ENCODE assay signal across 8 cellular contexts in genomic region chr18:79950440-79951341, GRCh38. TPM values are rescaled to one million over a fixed set of nuclear protein-coding genes. Genes with fewer than 3 reads are reported as not detected.
DNase-seq lines count a peak whose midpoint lies in the region; ATAC-seq, FAIRE-seq and TF ChIP-seq lines count a peak whose summit lies in the region.

No MANE protein-coding gene starts in this region.

- no peaks in the 10 kb centered on the region for H3K27me3 Mint-ChIP-seq in CD8-positive, alpha-beta T cell (ENCODE audit: low read depth)

- in situ Hi-C loops in K562 (cut with MboI), result no loop called here

- intact Hi-C loops in CD8-positive, alpha-beta T cell (cut with DNase I, micrococcal nuclease), result loop anchor here (1.0 to 10.0 kb wide), 9 partner anchors 14 to 273 kb away; partner anchors contain the start of genes CTDP1 (in 2 of the 2), RBFA (in 2 of the 2), TXNL4A (in 2 of the 2) and ADNP2 (in 1 of the 2)
- intact Hi-C loops in K562 (cut with micrococcal nuclease), result no loop called here

- peak overlapping the region; percentile 65 for H3K4me3 ChIP-seq in CD8-positive, alpha-beta T cell (ENCODE audit: low read depth, low read length)
- peak overlapping the region; percentile 52 for H3K4me3 ChIP-seq in K562
- peak overlapping the region; percentile 65; the same call in 1 of the 2 replicates for H3K4me3 ChIP-seq in iPS-20b (ENCODE audit: low read length)
- H3K4me3 ChIP-seq in skin epidermis, result peak overlapping the region; percentile 70 to 98 (median 92)

- no peak for DNase-seq in CD8-positive, alpha-beta T cell
- DNase-seq in MV-4-11 (lab: John Stamatoyannopoulos, UW), result peak; percentile 10
- DNase-seq in K562 (ENCODE audit: extremely low read depth in 1 of 4, low spot score in 3 of 4), result peak; percentile 16 to 54 (median 37)
- no peak for DNase-seq in stimulated activated CD4-positive, alpha-beta T cell treated with anti-CD3 and anti-CD28 coated beads, Interleukin-4, amount 100 ng/mL, for 24 hours
- no peak for DNase-seq in NK-92 (lab: John Stamatoyannopoulos, UW; ENCODE audit: unreplicated experiment)

- no peak for FAIRE-seq in K562 (lab: Jason Lieb, UNC)

- H3K9me1 ChIP-seq in K562 (ENCODE audit: control insufficient read depth, insufficient read depth, low read length), result no peaks in the 10 kb centered on the region

- CTCF ChIA-PET in CD8-positive, alpha-beta T cell (lab: Charles Lee), result interaction anchor here (0.6 kb wide), 2 partner anchors 12 to 578 kb away, joined by 3 to 4 read pairs; no protein-coding TSS in a partner anchor
- CTCF ChIA-PET in K562 (lab: Yijun Ruan, JAX; ENCODE audit: low intra/inter-chr PET ratio), result no interaction called here

- no peaks in the 10 kb centered on the region for H3K9me3 ChIP-seq in CD8-positive, alpha-beta T cell (ENCODE audit: low read length)
- H3K9me3 ChIP-seq in K562 (replicated peaks; ENCODE audit: control insufficient read depth, insufficient read depth, low read depth, low read length) (no peaks in the 10 kb centered on the region), iPS-20b (ENCODE audit: insufficient read depth, low read depth, low read length) (no peaks in the 10 kb centered on the region)

- H2AFZ ChIP-seq in K562 (ENCODE audit: low read depth, low read length), result no peak overlapping the region

- no peak for TF ChIP-seq CTCF in CD8-positive, alpha-beta T cell (IDR thresholded peaks at IDR 0.05)
- no peak for TF ChIP-seq CTCF in K562 (IDR thresholded peaks at IDR 0.05 in 2 of 3, conservative IDR thresholded peaks at IDR 0.05 in 1 of 3; ENCODE audit: insufficient read depth in 2 of 3, low read depth in 1 of 3, low read length in 3 of 3)

- 40% methylated on average over 12 of the region's 82 CpGs for WGBS in K562 (ENCODE audit: insufficient coverage, low coverage, missing lambda C conversion rate)

- peak overlapping the region; percentile 83 for H3K27ac Mint-ChIP-seq in CD8-positive, alpha-beta T cell

- peaks cover 26% of the 10 kb centered on the region for H3K4me1 ChIP-seq in CD8-positive, alpha-beta T cell (ENCODE audit: insufficient read depth, low read length)
- H3K4me1 ChIP-seq in K562 (replicated peaks in 1 of 2; ENCODE audit: control insufficient read depth in 2 of 2, insufficient read depth in 2 of 2, low read length in 2 of 2) (peaks cover 6 to 30% of the 10 kb centered on the region in 2 experiments; a peak in 4 of 5 replicates), iPS-20b (ENCODE audit: insufficient read depth, low read length) (peaks cover 5% of the 10 kb centered on the region; the same call in 1 of the 2 replicates)

- ATAC-seq in CD8-positive, alpha-beta T cell, result peak; percentile 18
- ATAC-seq in GM21390 (IDR thresholded peaks at IDR 0.05; ENCODE audit: unreplicated experiment), result peak; percentile 31
- peak; percentile 29 for ATAC-seq in K562

- no peak for TF ChIP-seq RAD21 in K562 (CRISPR knock-in tag; conservative IDR thresholded peaks at IDR 0.05 in 1 of 2, IDR thresholded peaks at IDR 0.05 in 1 of 2)

- H3K4me3 Mint-ChIP-seq in CD8-positive, alpha-beta T cell, result peak overlapping the region; percentile 88

- peaks cover 11% of the 10 kb centered on the region for H3K36me3 Mint-ChIP-seq in CD8-positive, alpha-beta T cell

- H3K27ac ChIP-seq in CD8-positive, alpha-beta T cell (ENCODE audit: low read depth, low read length), result peak overlapping the region; percentile 58
- H3K27ac ChIP-seq in K562 (ENCODE audit: extremely low read depth, low read depth, low read length) (peak overlapping the region; percentile 55; the same call in 1 of the 3 replicates), iPS-20b (ENCODE audit: low read length) (no peak overlapping the region), skin epidermis (peak overlapping the region; percentile 52 to 99 (median 94))

- BruUV-seq in K562 (replicated peaks; lab: Mats Ljungman, UMichigan), result no TSS peak

- H3K27me3 ChIP-seq in CD8-positive, alpha-beta T cell (ENCODE audit: insufficient read depth, low read length), result no peaks in the 10 kb centered on the region
- H3K27me3 ChIP-seq in K562 (ENCODE audit: control insufficient read depth in 2 of 2, insufficient read depth in 2 of 2, low read length in 2 of 2) (no peaks in the 10 kb centered on the region), iPS-20b (ENCODE audit: insufficient read depth, low read length) (peaks cover 59% of the 10 kb centered on the region)

- peak overlapping the region; percentile 44 to 89; a peak in 3 of 4 replicates for H3K9ac ChIP-seq in K562 (ENCODE audit: insufficient read depth in 1 of 2, low read depth in 2 of 2, low read length in 2 of 2)
- H3K9ac ChIP-seq in iPS-20b (ENCODE audit: low read depth, low read length), result no peak overlapping the region

- POLR2A ChIA-PET in CD8-positive, alpha-beta T cell (lab: Charles Lee), result interaction anchor here (1.3 to 1.6 kb wide), 2 partner anchors 38 to 84 kb away, joined by 5 to 8 read pairs; partner anchors contain the start of genes RBFA and TXNL4A
- POLR2A ChIA-PET in K562 (lab: Yijun Ruan, JAX), result interaction anchor here (0.6 to 1.6 kb wide), 3 partner anchors 8 to 296 kb away, joined by 3 read pairs; no protein-coding TSS in a partner anchor

- peaks cover 8% of the 10 kb centered on the region; the same call in 1 of the 3 replicates for H3K79me2 ChIP-seq in K562 (ENCODE audit: control insufficient read depth, insufficient read depth, low read length)

- no peak for TF ChIP-seq POLR2A in K562 (conservative IDR thresholded peaks at IDR 0.05)

- H3K4me2 ChIP-seq in K562 (ENCODE audit: insufficient read depth, low read length), result peak overlapping the region; percentile 58

- H3K36me3 ChIP-seq in CD8-positive, alpha-beta T cell (ENCODE audit: insufficient read depth, low read length), result no peaks in the 10 kb centered on the region
- H3K36me3 ChIP-seq in K562 (ENCODE audit: control insufficient read depth, insufficient read depth, low read length), result no peaks in the 10 kb centered on the region
- no peaks in the 10 kb centered on the region for H3K36me3 ChIP-seq in iPS-20b (ENCODE audit: insufficient read depth, low read depth, low read length)

- no peak for TF ChIP-seq EP300 in K562 (IDR thresholded peaks at IDR 0.05; ENCODE audit: low read length)

- peaks cover under 1% of the 10 kb centered on the region; the same call in 1 of the 2 replicates for H4K20me1 ChIP-seq in K562 (replicated peaks; ENCODE audit: control insufficient read depth, insufficient read depth, low read length)

- no peaks in the 10 kb centered on the region for H3K9me3 Mint-ChIP-seq in CD8-positive, alpha-beta T cell

- H3K4me1 Mint-ChIP-seq in CD8-positive, alpha-beta T cell (ENCODE audit: low read depth), result peaks cover 30% of the 10 kb centered on the region

RNA-seq across cellular contexts. Expression of gene SLC66A2, which starts 0.8 kb away (rescaled TPM):
- total RNA-seq in CD8-positive, alpha-beta T cell, result 10 to 100 TPM; 50.0 to 53.4 TPM
- 7.5 and 14.8 TPM in 2 replicates for total RNA-seq in K562 (2011; cell fraction: chromatin; rRNA removed; ENCODE audit: low replicate concordance)
- 18.7 and 18.8 TPM in 2 replicates for total RNA-seq in K562 (2011; cell fraction: nucleolus; rRNA removed)
- 9.4 and 11.6 TPM in 2 replicates for total RNA-seq in K562 (2011; cell fraction: nucleoplasm; rRNA removed)
- 12.9 and 17.2 TPM in 2 replicates for total RNA-seq in K562 (2014; rRNA removed)
- total RNA-seq in K562 (2014; rRNA removed; fragmentation: Illumina TruSeq; extraction: Trizol), result 1.1 and 1.9 TPM in 2 replicates
- 6.1 and 6.5 TPM in 2 replicates for total RNA-seq in K562 (2015; rRNA removed; fragmentation: Illumina TruSeq; extraction: Trizol)
- 17.2 and 17.5 TPM in 2 replicates for total RNA-seq in K562 (2021)
- polyA plus RNA-seq in K562 (2011; rRNA removed), result 5.3 and 5.6 TPM in 2 replicates
- 8.8 and 27.2 TPM in 2 replicates for polyA plus RNA-seq in K562 (2011; cell fraction: cytosol; rRNA removed)
- 7.4 and 16.2 TPM in 2 replicates for polyA plus RNA-seq in K562 (2011; cell fraction: nucleus; rRNA removed)
- 9.1 and 10.4 TPM in 2 replicates for polyA plus RNA-seq in K562 (2012)
- 3.3 and 8.6 TPM in 2 replicates for polyA plus RNA-seq in K562 (2014; fragmentation: Illumina TruSeq; extraction: Trizol)
- under 1 TPM; 0.25 to 0.38 TPM for polyA plus RNA-seq in K562 (2014; fragmentation: Nextera tagmentation; extraction: Ambion mirVana)
- 12.7 and 17.7 TPM in 2 replicates for polyA plus RNA-seq in K562 (2014; rRNA removed)
- 1.6 and 3.7 TPM in 2 replicates for polyA minus RNA-seq in K562 (2011; rRNA and poly(A)+ RNA removed)
- 5.3 and 6.8 TPM in 2 replicates for polyA minus RNA-seq in K562 (2011; cell fraction: cytosol; rRNA and poly(A)+ RNA removed)
- 3.9 and 4.6 TPM in 2 replicates for polyA minus RNA-seq in K562 (2011; cell fraction: nucleus; rRNA and poly(A)+ RNA removed)

RNA-seq across cellular contexts. Expression of gene HSBP1L1, which starts 13.8 kb away (rescaled TPM):
- total RNA-seq in CD8-positive, alpha-beta T cell, result 10 to 100 TPM; 19.0 to 20.4 TPM
- total RNA-seq in K562 (2011; cell fraction: chromatin; rRNA removed; ENCODE audit: low replicate concordance), result not detected in 2 replicates
- total RNA-seq in K562 (2011; cell fraction: nucleolus; rRNA removed), result not detected in 2 replicates
- total RNA-seq in K562 (2011; cell fraction: nucleoplasm; rRNA removed), result not detected in 2 replicates
- total RNA-seq in K562 (2014; rRNA removed), result not detected in 2 replicates
- not detected in 2 replicates for total RNA-seq in K562 (2014; rRNA removed; fragmentation: Illumina TruSeq; extraction: Trizol)
- not detected in 2 replicates for total RNA-seq in K562 (2015; rRNA removed; fragmentation: Illumina TruSeq; extraction: Trizol)
- not detected in 2 replicates for total RNA-seq in K562 (2021)
- not detected in 2 replicates for polyA plus RNA-seq in K562 (2011; rRNA removed)
- not detected in 2 replicates for polyA plus RNA-seq in K562 (2011; cell fraction: cytosol; rRNA removed)
- not detected in 2 replicates for polyA plus RNA-seq in K562 (2011; cell fraction: nucleus; rRNA removed)
- polyA plus RNA-seq in K562 (2012), result 0.91 and 1.2 TPM in 2 replicates
- not detected in 2 replicates for polyA plus RNA-seq in K562 (2014; fragmentation: Illumina TruSeq; extraction: Trizol)
- polyA plus RNA-seq in K562 (2014; fragmentation: Nextera tagmentation; extraction: Ambion mirVana), result under 1 TPM; 0.24 to 0.36 TPM
- not detected in 2 replicates for polyA plus RNA-seq in K562 (2014; rRNA removed)
- not detected in 2 replicates for polyA minus RNA-seq in K562 (2011; rRNA and poly(A)+ RNA removed)
- polyA minus RNA-seq in K562 (2011; cell fraction: cytosol; rRNA and poly(A)+ RNA removed), result not detected in 2 replicates
- not detected in 2 replicates for polyA minus RNA-seq in K562 (2011; cell fraction: nucleus; rRNA and poly(A)+ RNA removed)

RNA-seq across cellular contexts. Expression of gene TXNL4A, which starts 37.7 kb away (rescaled TPM):
- total RNA-seq in CD8-positive, alpha-beta T cell, result 10 to 100 TPM; 62.0 to 69.0 TPM
- total RNA-seq in K562 (2011; cell fraction: chromatin; rRNA removed; ENCODE audit: low replicate concordance), result 25.7 and 39.5 TPM in 2 replicates
- 17.0 and 20.5 TPM in 2 replicates for total RNA-seq in K562 (2011; cell fraction: nucleolus; rRNA removed)
- total RNA-seq in K562 (2011; cell fraction: nucleoplasm; rRNA removed), result 29.1 and 53.2 TPM in 2 replicates
- 68.7 and 78.9 TPM in 2 replicates for total RNA-seq in K562 (2014; rRNA removed)
- total RNA-seq in K562 (2014; rRNA removed; fragmentation: Illumina TruSeq; extraction: Trizol), result 85.5 and 87.5 TPM in 2 replicates
- 86.1 and 98.0 TPM in 2 replicates for total RNA-seq in K562 (2015; rRNA removed; fragmentation: Illumina TruSeq; extraction: Trizol)
- 132 and 139 TPM in 2 replicates for total RNA-seq in K562 (2021)
- 105 and 124 TPM in 2 replicates for polyA plus RNA-seq in K562 (2011; rRNA removed)
- polyA plus RNA-seq in K562 (2011; cell fraction: cytosol; rRNA removed), result 110 and 120 TPM in 2 replicates
- 47.8 and 53.9 TPM in 2 replicates for polyA plus RNA-seq in K562 (2011; cell fraction: nucleus; rRNA removed)
- polyA plus RNA-seq in K562 (2012), result 78.8 and 97.0 TPM in 2 replicates
- 46.5 and 49.6 TPM in 2 replicates for polyA plus RNA-seq in K562 (2014; fragmentation: Illumina TruSeq; extraction: Trizol)
- polyA plus RNA-seq in K562 (2014; fragmentation: Nextera tagmentation; extraction: Ambion mirVana), result 10 to 100 TPM; 27.0 to 51.2 TPM
- 92.3 and 98.7 TPM in 2 replicates for polyA plus RNA-seq in K562 (2014; rRNA removed)
- 41.9 and 67.5 TPM in 2 replicates for polyA minus RNA-seq in K562 (2011; rRNA and poly(A)+ RNA removed)
- polyA minus RNA-seq in K562 (2011; cell fraction: cytosol; rRNA and poly(A)+ RNA removed), result 50.7 and 54.0 TPM in 2 replicates
- 5.0 and 14.0 TPM in 2 replicates for polyA minus RNA-seq in K562 (2011; cell fraction: nucleus; rRNA and poly(A)+ RNA removed)

Comparison
In these comparisons a context has a peak if more than half of its experiments do, and no peak if none do; other contexts are left out.
1. DNase-seq: peak in MV-4-11 (single experiment) and K562 (4 of 4); none in CD8-positive, alpha-beta T cell (0 of 7), stimulated activated CD4-positive, alpha-beta T cell treated with anti-CD3 and anti-CD28 coated beads, Interleukin-4, amount 100 ng/mL, for 24 hours (single experiment) and NK-92 (single experiment).
2. RNA of gene HSBP1L1, which starts 13.8 kb away (total RNA-seq): 19.0 to 20.4 TPM in CD8-positive, alpha-beta T cell; not detected in K562; every median in the first group is over 10 times any median in the second.
3. Peak in every context shown above with its lines, with median percentiles within 50 percentile points of each other: ATAC-seq and H3K4me3 ChIP-seq.